ENCODE assay signal across 9 cellular contexts in the genomic region with DNA sequence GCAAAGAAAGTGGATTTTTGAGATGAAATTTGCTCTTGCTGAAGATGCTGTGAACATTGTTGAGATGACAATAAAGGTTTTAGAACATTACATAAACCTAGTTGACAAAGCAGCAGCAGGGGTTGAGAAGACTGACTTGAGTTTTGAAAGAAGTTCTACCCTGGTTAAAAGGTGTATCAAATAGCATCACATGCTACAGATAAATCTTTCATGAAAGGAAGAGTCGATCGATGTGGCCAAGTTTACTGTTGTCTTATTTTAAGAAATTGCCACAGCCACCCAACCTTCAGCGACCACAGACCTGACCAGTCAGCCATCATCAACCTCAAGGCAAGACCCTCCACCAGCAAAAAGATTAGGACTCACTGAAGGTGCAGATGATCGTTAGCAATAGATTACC.
"Had no signal": no experiment of that assay in that cellular context is flagged by ENCODE, and none has a peak within 500 bp of the region (broad histone marks: within the 10 kb centered on the region; RNA-seq: fewer than 3 reads in every experiment).

No MANE protein-coding gene starts in this region.

- H3K36me3 ChIP-seq: HAP-1 had no signal

- H3K27ac ChIP-seq: GM23248 had no signal

- H3K4me1 ChIP-seq: HAP-1 had no signal

- H3K4me3 ChIP-seq: GM23248, GM23338, HAP-1 had no signal

- H3K9me3 ChIP-seq: HAP-1 had no signal

- ATAC-seq: GM23338, HCT116 had no signal

- DNase-seq: GM23248, GOT3, H7, H9, HCEC 1CT, HFFc6 had no signal
